1 cellular context compared by ENCODE assay signal in genomic region chr9:121434946-121435345, GRCh38.
A peak's percentile ranks its signal among the peaks of the same experiment; 100 is the strongest.
TF ChIP-seq lines count a peak whose summit lies in the region.

No MANE protein-coding gene starts in this region.

TF ChIP-seq in K562, 482 proteins besides CTCF, POLR2A, EP300 and RAD21 (continued from another document and continues in another):
- TF ChIP-seq ZNF280B (CRISPR knock-in tag; IDR thresholded peaks at IDR 0.05): no peak
- no peak for TF ChIP-seq NRF1 (conservative IDR thresholded peaks at IDR 0.05 in 1 of 2, IDR thresholded peaks at IDR 0.05 in 1 of 2)
- no peak for TF ChIP-seq LCOR (CRISPR knock-in tag; IDR thresholded peaks at IDR 0.05)
- no peak for TF ChIP-seq MEF2D (tag; conservative IDR thresholded peaks at IDR 0.05; ENCODE audit: low read depth)
- no peak for TF ChIP-seq ASH1L (IDR thresholded peaks at IDR 0.05; ENCODE audit: borderline replicate concordance, low read depth, partially characterized antibody)
- TF ChIP-seq DPF2 (IDR thresholded peaks at IDR 0.05): no peak
- no peak for TF ChIP-seq NKRF (IDR thresholded peaks at IDR 0.05; ENCODE audit: borderline replicate concordance)
- no peak for TF ChIP-seq POLR2H (tag; IDR thresholded peaks at IDR 0.05; ENCODE audit: low read depth)
- TF ChIP-seq SRSF1 (IDR thresholded peaks at IDR 0.05; ENCODE audit: low read depth, low read length): no peak
- no peak for TF ChIP-seq PREB (CRISPR knock-in tag; IDR thresholded peaks at IDR 0.05)
- no peak for TF ChIP-seq ZFPM2 (CRISPR knock-in tag; IDR thresholded peaks at IDR 0.05)
- no peak for TF ChIP-seq ETV6 (IDR thresholded peaks at IDR 0.05; ENCODE audit: borderline replicate concordance in 1 of 2, low read depth in 2 of 2, low read length in 1 of 2)
- no peak for TF ChIP-seq ETV6 (CRISPR knock-in tag; IDR thresholded peaks at IDR 0.05; ENCODE audit: borderline replicate concordance)
- TF ChIP-seq ZNF217 (CRISPR knock-in tag; IDR thresholded peaks at IDR 0.05): no peak
- TF ChIP-seq GTF2B (IDR thresholded peaks at IDR 0.05; ENCODE audit: extremely low read depth, insufficient read length): no peak
- no peak for TF ChIP-seq ARHGAP35 (IDR thresholded peaks at IDR 0.05; ENCODE audit: partially characterized antibody)
- TF ChIP-seq RERE (CRISPR knock-in tag; IDR thresholded peaks at IDR 0.05; ENCODE audit: borderline replicate concordance): no peak
- no peak for TF ChIP-seq ILK (tag; IDR thresholded peaks at IDR 0.05; ENCODE audit: borderline replicate concordance, low read depth)
- no peak for TF ChIP-seq ZFP36 (IDR thresholded peaks at IDR 0.05; ENCODE audit: low read depth, low read length, partially characterized antibody)
- peak; percentile 77; the same call in 1 of the 2 replicates for TF ChIP-seq ZNF395 (CRISPR knock-in tag; IDR thresholded peaks at IDR 0.05)
- no peak for TF ChIP-seq USF2 (CRISPR knock-in tag; IDR thresholded peaks at IDR 0.05)
- TF ChIP-seq XRCC4 (IDR thresholded peaks at IDR 0.05; ENCODE audit: extremely low read depth, insufficient read depth, insufficient read length): no peak
- TF ChIP-seq ZNF639 (CRISPR knock-in tag; conservative IDR thresholded peaks at IDR 0.05 in 1 of 2, IDR thresholded peaks at IDR 0.05 in 1 of 2): peak in 1 of 2 experiments; percentile 84; a peak in 2 of 4 replicates
- TF ChIP-seq HNRNPK (IDR thresholded peaks at IDR 0.05; ENCODE audit: low read depth, low read length, poor library complexity, severe bottlenecking): no peak
- no peak for TF ChIP-seq TEAD2 (tag; IDR thresholded peaks at IDR 0.05)
- TF ChIP-seq CREM (IDR thresholded peaks at IDR 0.05; ENCODE audit: low read depth): no peak
- no peak for TF ChIP-seq JUN (IDR thresholded peaks at IDR 0.05; ENCODE audit: borderline replicate concordance, low read depth, low read length)
- no peak for TF ChIP-seq JUN (CRISPR knock-in tag; IDR thresholded peaks at IDR 0.05; ENCODE audit: borderline replicate concordance)
- TF ChIP-seq ZNF175 (CRISPR knock-in tag; IDR thresholded peaks at IDR 0.05; ENCODE audit: low read depth): peak; percentile 81
- TF ChIP-seq ZNF311 (CRISPR knock-in tag; IDR thresholded peaks at IDR 0.05): peak; percentile 94
- no peak for TF ChIP-seq TAF9B (IDR thresholded peaks at IDR 0.05; ENCODE audit: partially characterized antibody)
- no peak for TF ChIP-seq XRCC3 (IDR thresholded peaks at IDR 0.05)
- no peak for TF ChIP-seq KDM2B (CRISPR knock-in tag; IDR thresholded peaks at IDR 0.05)
- TF ChIP-seq CSDE1 (IDR thresholded peaks at IDR 0.05): no peak
- TF ChIP-seq ZNF586 (CRISPR knock-in tag; conservative IDR thresholded peaks at IDR 0.05): no peak
- TF ChIP-seq ATF3 (IDR thresholded peaks at IDR 0.05): no peak
- TF ChIP-seq ATF3 (CRISPR knock-in tag; conservative IDR thresholded peaks at IDR 0.05): no peak
- no peak for TF ChIP-seq BDP1 (IDR thresholded peaks at IDR 0.05; ENCODE audit: insufficient read depth, insufficient read length)
- no peak for TF ChIP-seq TRIM24 (IDR thresholded peaks at IDR 0.05)
- no peak for TF ChIP-seq BRD9 (IDR thresholded peaks at IDR 0.05; ENCODE audit: low read depth, partially characterized antibody)
- no peak for TF ChIP-seq MAFK (IDR thresholded peaks at IDR 0.05; ENCODE audit: low read length)
- TF ChIP-seq MLX (CRISPR knock-in tag; conservative IDR thresholded peaks at IDR 0.05): no peak
- TF ChIP-seq CGGBP1 (CRISPR knock-in tag; IDR thresholded peaks at IDR 0.05): no peak
- no peak for TF ChIP-seq FOXO4 (CRISPR knock-in tag; IDR thresholded peaks at IDR 0.05)
- no peak for TF ChIP-seq CTBP1 (IDR thresholded peaks at IDR 0.05; ENCODE audit: borderline replicate concordance)
- no peak for TF ChIP-seq NFYB (IDR thresholded peaks at IDR 0.05; ENCODE audit: extremely low read depth, insufficient read length)
- no peak for TF ChIP-seq HEY1 (CRISPR knock-in tag; IDR thresholded peaks at IDR 0.05; ENCODE audit: borderline replicate concordance)
- no peak for TF ChIP-seq ZNF146 (CRISPR knock-in tag; IDR thresholded peaks at IDR 0.05; ENCODE audit: unreplicated experiment)
- TF ChIP-seq MTA3 (IDR thresholded peaks at IDR 0.05; ENCODE audit: borderline replicate concordance): no peak
- no peak for TF ChIP-seq POLR2AphosphoS5 (IDR thresholded peaks at IDR 0.05; ENCODE audit: control insufficient read depth, insufficient read depth, low read depth, low read length)
- TF ChIP-seq GTF2A2 (tag; IDR thresholded peaks at IDR 0.05): no peak
- TF ChIP-seq ZNF77 (CRISPR knock-in tag; IDR thresholded peaks at IDR 0.05): no peak
